Comparison of ENCODE assay signal across 9 cellular contexts in genomic region chr15:85623648-85624047, GRCh38.
DNase-seq lines count a peak whose midpoint lies in the region; ATAC-seq and TF ChIP-seq lines count a peak whose summit lies in the region.
"Had no signal": no experiment of that assay in that cellular context is flagged by ENCODE, and none has a peak within 500 bp of the region (broad histone marks: within the 10 kb centered on the region; RNA-seq: fewer than 3 reads in every experiment).

No MANE protein-coding gene starts in this region.

- H3K27me3 ChIP-seq in IMR-90 (ENCODE audit: control insufficient read depth, insufficient read depth, low read length), result no peaks in the 10 kb centered on the region

- H3K9ac ChIP-seq in IMR-90 (ENCODE audit: low read depth, low read length), result no peak overlapping the region

- WGBS in IMR-90 (ENCODE audit: extremely low coverage in 2 of 2, insufficient read length in 1 of 2), 2 experiments, result no CpG with 5 or more reads among the region's 2 CpGs

- in situ Hi-C loops in IMR-90 (cut with MboI; ENCODE audit: low sequenced_read_pairs), result no loop called here

- dilution Hi-C loops in IMR-90 (cut with HindIII; ENCODE audit: low sequenced_read_pairs, unreplicated experiment), result no loop called here

- H2BK15ac ChIP-seq in IMR-90 (ENCODE audit: low read depth, low read length), result peak overlapping the region; percentile 51; the same call in 1 of the 3 replicates

- H2AK5ac ChIP-seq in IMR-90 (ENCODE audit: low read depth, low read length), result peak overlapping the region; percentile 6; the same call in 1 of the 2 replicates

- no peak for TF ChIP-seq CTCF in IMR-90 (conservative IDR thresholded peaks at IDR 0.05; ENCODE audit: low read depth, low read length)

- peaks cover 18% of the 10 kb centered on the region for H3K9me1 ChIP-seq in IMR-90 (ENCODE audit: insufficient read depth, low read length)

- peaks cover 48 to 79% of the 10 kb centered on the region in 2 experiments for H3K79me1 ChIP-seq in IMR-90 (ENCODE audit: low read depth in 1 of 2, low read length in 2 of 2)

- H3K18ac ChIP-seq in IMR-90 (ENCODE audit: low read depth, low read length), result peak overlapping the region; percentile 14; the same call in 1 of the 2 replicates

- peak overlapping the region; percentile 22 for H2BK5ac ChIP-seq in IMR-90 (ENCODE audit: low read depth, low read length, poor library complexity, severe bottlenecking)

- H3K56ac ChIP-seq in IMR-90 (ENCODE audit: extremely low read depth, insufficient read depth, low read length), result no peak overlapping the region

- H3K27me3 Mint-ChIP-seq in T-helper 17 cell, result no peaks in the 10 kb centered on the region
- H3K27me3 Mint-ChIP-seq in stimulated activated memory B cell treated with anti-CD40 and anti-IgM and Interleukin-4, amounts not matched to agents 10 μg/mL and 1 μg/mL and 100 μg/mL, for 72 hours, result no peaks in the 10 kb centered on the region

- peaks cover 54% of the 10 kb centered on the region for H3K4me1 Mint-ChIP-seq in T-helper 17 cell
- peaks cover 46% of the 10 kb centered on the region for H3K4me1 Mint-ChIP-seq in stimulated activated memory B cell treated with anti-CD40 and anti-IgM and Interleukin-4, amounts not matched to agents 10 μg/mL and 1 μg/mL and 100 μg/mL, for 72 hours

- ATAC-seq in IMR-90 (ENCODE audit: low read depth), result no peak
- ATAC-seq in T-helper 17 cell, result no peak
- peak; percentile 83 for ATAC-seq in stimulated activated memory B cell treated with anti-CD40 and anti-IgM and Interleukin-4, amounts not matched to agents 10 μg/mL and 1 μg/mL and 100 μg/mL, for 72 hours
- no peak for ATAC-seq in activated CD4-positive, CD25-positive, alpha-beta regulatory T cell treated with anti-CD3 and anti-CD28 coated beads, Interleukin-2, amount 50 U/mL, for 24 hours

- peaks cover 23% of the 10 kb centered on the region for H3K4me1 ChIP-seq in IMR-90 (ENCODE audit: control insufficient read depth, insufficient read depth, low read length)

- peak overlapping the region; percentile 34; the same call in 1 of the 2 replicates for H3K4me2 ChIP-seq in IMR-90 (ENCODE audit: low read depth, low read length)

- H3K9me3 ChIP-seq in IMR-90 (ENCODE audit: control insufficient read depth, insufficient read depth, low read length), result no peaks in the 10 kb centered on the region
- H3K9me3 ChIP-seq in T-helper 17 cell (ENCODE audit: control insufficient read depth, low read length, poor library complexity, severe bottlenecking), result no peaks in the 10 kb centered on the region

- no peaks in the 10 kb centered on the region for H3K36me3 ChIP-seq in IMR-90 (ENCODE audit: control insufficient read depth, insufficient read depth, low read length)

- H3K4ac ChIP-seq in IMR-90 (ENCODE audit: low read depth, low read length), result 0 out of 2 replicates have a peak overlapping the region, but pooled peaks have one; percentile 13

- peak overlapping the region; percentile 17; the same call in 1 of the 2 replicates for H3K14ac ChIP-seq in IMR-90 (replicated peaks; ENCODE audit: low read depth, low read length)

- no peak overlapping the region for H4K5ac ChIP-seq in IMR-90 (ENCODE audit: low read depth, low read length)

- no peak overlapping the region for H2AK9ac ChIP-seq in IMR-90 (replicated peaks; ENCODE audit: low read depth, low read length, poor library complexity)

- POLR2A ChIA-PET in IMR-90 (lab: Charles Lee; ENCODE audit: unreplicated experiment), result interaction anchor here (0.5 kb wide), 1 partner anchor 161 kb away, joined by 3 read pairs; no protein-coding TSS in a partner anchor

- no TSS peak for BruUV-seq in IMR-90 (replicated peaks; lab: Mats Ljungman, UMichigan)

- no peak overlapping the region for H3K27ac ChIP-seq in IMR-90 (ENCODE audit: insufficient read depth, low read length)

- no peak overlapping the region for H2AFZ ChIP-seq in IMR-90 (replicated peaks; ENCODE audit: low read length, poor library complexity)

- peak overlapping the region in 1 of 2 experiments; percentile 20; a peak in 1 of 4 replicates for H4K8ac ChIP-seq in IMR-90 (ENCODE audit: low read depth in 2 of 2, low read length in 2 of 2)

- H3K4me3 Mint-ChIP-seq in T-helper 17 cell, result peak overlapping the region; percentile 82
- peak overlapping the region; percentile 12 for H3K4me3 Mint-ChIP-seq in stimulated activated memory B cell treated with anti-CD40 and anti-IgM and Interleukin-4, amounts not matched to agents 10 μg/mL and 1 μg/mL and 100 μg/mL, for 72 hours

- CTCF ChIA-PET in IMR-90 (lab: Yijun Ruan, JAX), result interaction anchor here (1.1 to 1.5 kb wide), 2 partner anchors 16 to 37 kb away, joined by 3 to 4 read pairs; no protein-coding TSS in a partner anchor

- no peak overlapping the region for H4K91ac ChIP-seq in IMR-90 (ENCODE audit: insufficient read depth, low read depth, low read length)

- intact Hi-C loops in IMR-90 (cut with micrococcal nuclease), result loop anchor here (10.0 kb wide), 1 partner anchor 209 kb away; no protein-coding TSS in a partner anchor

- no peak overlapping the region for H3K4me3 ChIP-seq in IMR-90 (ENCODE audit: insufficient read depth, low read depth, low read length)

- no peak overlapping the region for H3K23ac ChIP-seq in IMR-90 (ENCODE audit: low read depth, low read length)

- peak; percentile 61 for DNase-seq in IMR-90
- no peak for DNase-seq in T-helper 17 cell
- DNase-seq in glomerular visceral epithelial cell (ENCODE audit: extremely low spot score), result peak; percentile 15
- no peak for DNase-seq in NCI-H1694 treated with DMSO at 0.1 percent for 48 hours (lab: John Stamatoyannopoulos, UW)
- DNase-seq in T1000 (lab: John Stamatoyannopoulos, UW), result no peak
- DNase-seq in activated effector memory CD4-positive, alpha-beta T cell treated with Interleukin-2 at 50 U/mL for 16 hours, result no peak
- DNase-seq: NCI-H2227 treated with DMSO at 0.1 percent for 48 hours had no signal

- no peaks in the 10 kb centered on the region for H3K9me3 Mint-ChIP-seq in stimulated activated memory B cell treated with anti-CD40 and anti-IgM and Interleukin-4, amounts not matched to agents 10 μg/mL and 1 μg/mL and 100 μg/mL, for 72 hours

- TF ChIP-seq RAD21 in IMR-90 (IDR thresholded peaks at IDR 0.05; ENCODE audit: low read length), result no peak

- TF ChIP-seq POLR2A in IMR-90 (IDR thresholded peaks at IDR 0.05; ENCODE audit: low read depth, low read length), result no peak

- 0 out of 2 replicates have a peak overlapping the region, but pooled peaks have one; percentile 3 for H2BK120ac ChIP-seq in IMR-90 (ENCODE audit: low read depth, low read length)

- peaks cover 7% of the 10 kb centered on the region; the same call in 1 of the 2 replicates for H4K20me1 ChIP-seq in IMR-90 (ENCODE audit: insufficient read depth, low read length)

- H3K27ac Mint-ChIP-seq in T-helper 17 cell, result no peak overlapping the region
- peak overlapping the region; percentile 43 for H3K27ac Mint-ChIP-seq in stimulated activated memory B cell treated with anti-CD40 and anti-IgM and Interleukin-4, amounts not matched to agents 10 μg/mL and 1 μg/mL and 100 μg/mL, for 72 hours

- peaks cover 8% of the 10 kb centered on the region for H3K36me3 Mint-ChIP-seq in T-helper 17 cell (ENCODE audit: low read depth)
- H3K36me3 Mint-ChIP-seq in stimulated activated memory B cell treated with anti-CD40 and anti-IgM and Interleukin-4, amounts not matched to agents 10 μg/mL and 1 μg/mL and 100 μg/mL, for 72 hours, result peaks cover 28% of the 10 kb centered on the region

- H2BK20ac ChIP-seq in IMR-90 (ENCODE audit: low read depth, low read length), result peak overlapping the region; percentile 51; the same call in 1 of the 2 replicates

TF ChIP-seq in IMR-90, 13 proteins besides CTCF, POLR2A, EP300 and RAD21:
- TF ChIP-seq BHLHE40 (IDR thresholded peaks at IDR 0.05; ENCODE audit: low read depth, low read length) (no peak), FOS (IDR thresholded peaks at IDR 0.05; ENCODE audit: low read depth, low read length) (no peak), CHD1 (IDR thresholded peaks at IDR 0.05; ENCODE audit: low read depth, low read length) (no peak), RFX5 (IDR thresholded peaks at IDR 0.05; ENCODE audit: low read depth, low read length) (no peak), CEBPB (IDR thresholded peaks at IDR 0.05; ENCODE audit: low read depth, low read length) (no peak), SMC3 (IDR thresholded peaks at IDR 0.05; ENCODE audit: low read depth, low read length) (no peak), ELK1 (IDR thresholded peaks at IDR 0.05; ENCODE audit: borderline replicate concordance, low read depth, low read length) (no peak), USF2 (IDR thresholded peaks at IDR 0.05; ENCODE audit: low read depth, low read length) (no peak), MXI1 (IDR thresholded peaks at IDR 0.05; ENCODE audit: borderline replicate concordance, low read depth, low read length) (no peak), RCOR1 (IDR thresholded peaks at IDR 0.05; ENCODE audit: insufficient replicate concordance, low read length) (no peak), MAZ (IDR thresholded peaks at IDR 0.05; ENCODE audit: borderline replicate concordance, low read depth, low read length) (no peak), MAFK (IDR thresholded peaks at IDR 0.05; ENCODE audit: low read depth, low read length) (no peak), NFE2L2 (IDR thresholded peaks at IDR 0.05; ENCODE audit: low read depth, low read length) (no peak)

Comparison
In these comparisons a context has a peak if more than half of its experiments do, and no peak if none do; other contexts are left out.
1. DNase-seq: peak in IMR-90 (single experiment) and glomerular visceral epithelial cell (single experiment); none in T-helper 17 cell (0 of 3), NCI-H1694 treated with DMSO at 0.1 percent for 48 hours (single experiment), T1000 (single experiment) and activated effector memory CD4-positive, alpha-beta T cell treated with Interleukin-2 at 50 U/mL for 16 hours (single experiment).